In the genomic region with DNA sequence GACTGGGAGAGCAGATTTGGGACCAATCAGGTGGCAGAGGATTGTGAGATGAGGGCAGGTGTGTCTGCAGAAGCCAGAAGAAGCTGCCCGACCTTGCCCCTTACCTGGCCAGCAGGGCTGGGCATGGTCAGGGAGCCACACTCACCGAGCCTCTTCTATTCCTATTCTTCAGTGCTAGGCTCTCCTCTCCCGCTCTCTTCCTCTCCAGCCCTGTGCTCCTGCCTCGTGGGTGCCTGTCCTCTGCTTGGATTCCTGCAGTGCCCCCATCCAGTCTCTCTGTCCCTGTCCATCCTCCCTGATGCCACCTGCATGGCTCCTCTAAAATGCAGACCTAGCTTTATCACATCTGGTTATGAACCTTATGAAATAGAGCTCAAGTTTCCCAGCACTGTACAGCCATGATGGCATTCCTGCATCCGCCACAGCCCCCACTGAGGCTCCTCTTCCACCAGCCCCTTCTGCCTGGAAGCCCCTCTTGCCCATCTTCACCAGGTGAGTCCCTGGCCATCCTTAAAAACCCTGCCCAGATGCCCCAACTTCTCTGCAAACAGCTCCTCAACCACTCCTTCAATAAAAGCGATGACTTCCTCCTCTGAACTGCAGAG, we compare ENCODE assay signal across 35 cellular contexts. TPM values are rescaled to one million over a fixed set of nuclear protein-coding genes. Genes with fewer than 3 reads are reported as not detected.
"Had no signal": no experiment of that assay in that cellular context is flagged by ENCODE, and none has a peak within 500 bp of the region (broad histone marks: within the 10 kb centered on the region; RNA-seq: fewer than 3 reads in every experiment).

No MANE protein-coding gene starts in this region.

- H3K27ac ChIP-seq: body of pancreas, breast epithelium, Peyer's patch, VCaP had no signal

- H3K36me3 Mint-ChIP-seq: activated CD4-positive, alpha-beta memory T cell treated with anti-CD3 and anti-CD28 coated beads for 36 hours; activated naive CD8-positive, alpha-beta T cell treated with anti-CD3 and anti-CD28 coated beads, Interleukin-2, amount 10 ng/mL, durations not matched to agents 7 days and 5 days had no signal

- H3K36me3 ChIP-seq: breast epithelium, Peyer's patch had no signal

- H3K27ac Mint-ChIP-seq: activated B cell treated with CpG ODN at 0.5 μM for 24 hours; activated CD4-positive, alpha-beta memory T cell treated with anti-CD3 and anti-CD28 coated beads for 36 hours; activated naive CD8-positive, alpha-beta T cell treated with anti-CD3 and anti-CD28 coated beads, Interleukin-2, amount 10 ng/mL, durations not matched to agents 7 days and 5 days; T-helper 2 cell treated with Interferon-gamma antibody and Interleukin-4, amounts not matched to agents 5 μg/mL and 100 μg/mL, for 36 hours had no signal

- ATAC-seq: activated T-cell treated with anti-CD3 and anti-CD28 coated beads, Interleukin-2, amount 50 U/mL, for 4 hours; body of pancreas; K562; PC-3; Right ventricle myocardium inferior had no signal

- H3K27me3 ChIP-seq: body of pancreas, Peyer's patch had no signal

- H3K9me3 Mint-ChIP-seq: activated B cell treated with CpG ODN at 0.5 μM for 24 hours; activated CD4-positive, alpha-beta memory T cell treated with anti-CD3 and anti-CD28 coated beads for 36 hours; activated naive CD8-positive, alpha-beta T cell treated with anti-CD3 and anti-CD28 coated beads, Interleukin-2, amount 10 ng/mL, durations not matched to agents 7 days and 5 days; activated T-cell treated with anti-CD3 and anti-CD28 coated beads, Interleukin-2, amount 50 U/mL, for 4 hours; T-helper 2 cell treated with Interferon-gamma antibody and Interleukin-4, amounts not matched to agents 5 μg/mL and 100 μg/mL, for 36 hours had no signal

- DNase-seq: activated B cell treated with CpG ODN at 0.5 μM for 24 hours; activated CD4-positive, alpha-beta memory T cell treated with anti-CD3 and anti-CD28 coated beads for 36 hours; activated CD4-positive, alpha-beta T cell treated with anti-CD3 and anti-CD28 coated beads for 4 hours; activated CD4-positive, alpha-beta T cell treated with anti-CD3 and anti-CD28 coated beads, Interleukin-2, amount 50 U/mL, for 1 hour; activated CD4-positive, CD25-positive, alpha-beta regulatory T cell treated with anti-CD3 and anti-CD28 coated beads, Interleukin-2, amount 50 U/mL, for 72 hours; activated CD8-positive, alpha-beta memory T cell treated with anti-CD3 and anti-CD28 coated beads, Interleukin-2, amount 50 U/mL, for 4 hours; activated effector memory CD4-positive, alpha-beta T cell treated with Interleukin-2 at 50 U/mL for 16 hours; activated naive CD4-positive, alpha-beta T cell treated with anti-CD3 and anti-CD28 coated beads, Interleukin-2, amount 50 U/mL, for 16 hours; activated naive CD8-positive, alpha-beta T cell treated with anti-CD3 and anti-CD28 coated beads, Interleukin-2, amount 10 ng/mL, durations not matched to agents 7 days and 5 days; activated T-cell treated with anti-CD3 and anti-CD28 coated beads for 4 hours; activated T-cell treated with anti-CD3 and anti-CD28 coated beads, Interleukin-2, amount 50 U/mL, for 4 hours; amygdala; body of pancreas; caudate nucleus; NCI-H1092 treated with DMSO at 0.1 percent for 48 hours; NCI-H1417; NCI-H146; NCI-H187; NCI-H2029 treated with DMSO at 0.1 percent for 48 hours; NCI-H2107; NCI-H2171; NCI-H510A; NCI-H526; NCI-H748 treated with DMSO at 0.1 percent for 48 hours; NK-92 treated with Interleukin-12 subunit alpha and Interleukin-12 subunit beta, amount 100 ng/mL, for 24 hours; PC-3; Peyer's patch; RPMI8226; SW 1271; T-helper 1 cell had no signal

- H3K4me1 Mint-ChIP-seq: activated B cell treated with CpG ODN at 0.5 μM for 24 hours; activated naive CD8-positive, alpha-beta T cell treated with anti-CD3 and anti-CD28 coated beads, Interleukin-2, amount 10 ng/mL, durations not matched to agents 7 days and 5 days had no signal

- H3K9me3 ChIP-seq: body of pancreas, breast epithelium, Peyer's patch had no signal

- H3K4me3 Mint-ChIP-seq: activated B cell treated with CpG ODN at 0.5 μM for 24 hours; activated CD4-positive, alpha-beta memory T cell treated with anti-CD3 and anti-CD28 coated beads for 36 hours; activated naive CD8-positive, alpha-beta T cell treated with anti-CD3 and anti-CD28 coated beads, Interleukin-2, amount 10 ng/mL, durations not matched to agents 7 days and 5 days; activated T-cell treated with anti-CD3 and anti-CD28 coated beads, Interleukin-2, amount 50 U/mL, for 4 hours; T-helper 2 cell treated with Interferon-gamma antibody and Interleukin-4, amounts not matched to agents 5 μg/mL and 100 μg/mL, for 36 hours had no signal

- H3K4me3 ChIP-seq: body of pancreas, breast epithelium, K562, Peyer's patch had no signal

- H3K4me1 ChIP-seq: body of pancreas, breast epithelium, Peyer's patch had no signal

RNA-seq across cellular contexts. Expression of gene UBE2QL1, which starts 8.2 kb away (rescaled TPM):
- total RNA-seq: activated CD4-positive, alpha-beta memory T cell treated with anti-CD3 and anti-CD28 coated beads for 36 hours; activated naive CD8-positive, alpha-beta T cell treated with anti-CD3 and anti-CD28 coated beads, Interleukin-2, amount 10 ng/mL, durations not matched to agents 7 days and 5 days; activated T-cell treated with anti-CD3 and anti-CD28 coated beads, Interleukin-2, amount 50 U/mL, for 4 hours; K562 had no signal
- polyA plus RNA-seq: K562 had no signal
